11 cellular contexts compared by ENCODE assay signal in genomic region chr14:92408186-92408585, GRCh38.
A peak's percentile ranks its signal among the peaks of the same experiment; 100 is the strongest.
DNase-seq lines count a peak whose midpoint lies in the region; ATAC-seq, FAIRE-seq and TF ChIP-seq lines count a peak whose summit lies in the region.
"Had no signal": no experiment of that assay in that cellular context is flagged by ENCODE, and none has a peak within 500 bp of the region (broad histone marks: within the 10 kb centered on the region; RNA-seq: fewer than 3 reads in every experiment).

No MANE protein-coding gene starts in this region.

- no peaks in the 10 kb centered on the region for H3K36me3 ChIP-seq in endothelial cell of umbilical vein (ENCODE audit: control insufficient read depth in 2 of 2, extremely low read depth in 1 of 2, insufficient read depth in 2 of 2, low read length in 2 of 2)
- no peaks in the 10 kb centered on the region for H3K36me3 ChIP-seq in osteoblast (ENCODE audit: insufficient read depth, low read length)

- H4K20me1 ChIP-seq in endothelial cell of umbilical vein (replicated peaks; ENCODE audit: control insufficient read depth, extremely low read depth, insufficient read depth, low read length): no peaks in the 10 kb centered on the region
- no peaks in the 10 kb centered on the region for H4K20me1 ChIP-seq in osteoblast (ENCODE audit: insufficient read depth, low read length)

- POLR2A ChIA-PET in endothelial cell of umbilical vein (lab: Charles Lee): no interaction called here

- H3K9me3 ChIP-seq in endothelial cell of umbilical vein (replicated peaks; ENCODE audit: control insufficient read depth, insufficient read depth, low read length) (no peaks in the 10 kb centered on the region), osteoblast (ENCODE audit: low read depth, low read length) (no peaks in the 10 kb centered on the region)
- H3K9me3 ChIP-seq: SK-N-SH had no signal

- H2AFZ ChIP-seq in endothelial cell of umbilical vein (ENCODE audit: low read depth, low read length): no peak overlapping the region
- peak overlapping the region; percentile 8 for H2AFZ ChIP-seq in osteoblast (ENCODE audit: low read length)

- no peak overlapping the region for H3K9ac ChIP-seq in endothelial cell of umbilical vein (replicated peaks; ENCODE audit: extremely low read depth, insufficient read depth, low read length)
- H3K9ac ChIP-seq: SK-N-SH had no signal

- H3K4me1 ChIP-seq in endothelial cell of umbilical vein (ENCODE audit: control insufficient read depth, extremely low read depth, insufficient read depth, low read length) (peaks cover 6% of the 10 kb centered on the region), osteoblast (ENCODE audit: insufficient read depth, low read length) (peaks cover 3% of the 10 kb centered on the region)

- CTCF ChIA-PET in endothelial cell of umbilical vein (lab: Charles Lee): no interaction called here

- H3K4me3 ChIP-seq in endothelial cell of umbilical vein (replicated peaks in 1 of 3; ENCODE audit: insufficient read depth in 1 of 3, low read depth in 1 of 3, low read length in 3 of 3) (no peak overlapping the region), osteoblast (ENCODE audit: insufficient read depth, low read length) (no peak overlapping the region)

- no TSS peak for BruUV-seq in endothelial cell of umbilical vein (replicated peaks; lab: Mats Ljungman, UMichigan)

- intact Hi-C loops in endothelial cell of umbilical vein (cut with micrococcal nuclease): no loop called here

- no peaks in the 10 kb centered on the region for H3K9me1 ChIP-seq in endothelial cell of umbilical vein (replicated peaks; ENCODE audit: control insufficient read depth, extremely low read depth, insufficient read depth, low read length)

- TF ChIP-seq CTCF in endothelial cell of umbilical vein (IDR thresholded peaks at IDR 0.05; ENCODE audit: extremely low read depth in 1 of 2, insufficient read depth in 1 of 2, low read depth in 1 of 2, low read length in 2 of 2) (no peak), osteoblast (IDR thresholded peaks at IDR 0.05; ENCODE audit: extremely low read depth, low read depth, low read length) (no peak)

- H3K27me3 ChIP-seq in endothelial cell of umbilical vein (ENCODE audit: control insufficient read depth in 2 of 2, insufficient read depth in 2 of 2, low read length in 2 of 2) (no peaks in the 10 kb centered on the region), osteoblast (ENCODE audit: insufficient read depth, low read length) (peaks cover 19% of the 10 kb centered on the region)

- no peak overlapping the region for H3K27ac ChIP-seq in endothelial cell of umbilical vein (ENCODE audit: insufficient read depth, low read depth, low read length)
- no peak overlapping the region for H3K27ac ChIP-seq in osteoblast (ENCODE audit: low read depth, low read length)

- DNase-seq in GM04503 (ENCODE audit: low read depth) (peak; percentile 76), NCI-H226 (peak; percentile 34), endothelial cell of umbilical vein (ENCODE audit: low read depth, low spot score) (peak; percentile 7), osteoblast (ENCODE audit: insufficient read length, low spot score, missing footprints) (no peak), NCI-H82 (lab: John Stamatoyannopoulos, UW) (no peak)
- DNase-seq: activated CD4-positive, alpha-beta T cell treated with anti-CD3 and anti-CD28 coated beads, Interleukin-2, amount 50 U/mL, for 4 hours; SK-N-SH; stimulated activated CD4-positive, alpha-beta T cell treated with anti-CD3 and anti-CD28 coated beads, Interleukin-1b, Interleukin-23, amount 100 ng/mL, for 48 hours had no signal

- dilution Hi-C loops in endothelial cell of umbilical vein (cut with MboI; ENCODE audit: extremely low pct_ligation_motif_present, low sequenced_read_pairs): no loop called here

- no peaks in the 10 kb centered on the region for H3K79me2 ChIP-seq in endothelial cell of umbilical vein (ENCODE audit: control insufficient read depth, insufficient read depth, low read length)
- H3K79me2 ChIP-seq in osteoblast (ENCODE audit: insufficient read depth, low read length): no peaks in the 10 kb centered on the region

- FAIRE-seq in endothelial cell of umbilical vein (lab: Jason Lieb, UNC): peak; percentile 31

- TF ChIP-seq POLR2A in endothelial cell of umbilical vein (IDR thresholded peaks at IDR 0.05; ENCODE audit: low read depth, low read length): no peak

- H3K4me2 ChIP-seq in endothelial cell of umbilical vein (ENCODE audit: insufficient read depth, low read length) (no peak overlapping the region), osteoblast (ENCODE audit: insufficient read depth, low read length) (no peak overlapping the region)
- H3K4me2 ChIP-seq: SK-N-SH had no signal

- ATAC-seq in GM18873 (IDR thresholded peaks at IDR 0.05; ENCODE audit: low FRiP score, unreplicated experiment) (no peak), GM18498 (IDR thresholded peaks at IDR 0.05; ENCODE audit: unreplicated experiment) (no peak), GM18870 (IDR thresholded peaks at IDR 0.05; ENCODE audit: unreplicated experiment) (no peak)

TF ChIP-seq in endothelial cell of umbilical vein, 7 proteins besides CTCF, POLR2A, EP300 and RAD21:
- TF ChIP-seq JUN (IDR thresholded peaks at IDR 0.05; ENCODE audit: borderline replicate concordance, insufficient read depth, insufficient read length, low read depth) (no peak), EZH2 (IDR thresholded peaks at IDR 0.05; ENCODE audit: borderline replicate concordance, low read depth, low read length, severe bottlenecking) (no peak), MAX (IDR thresholded peaks at IDR 0.05; ENCODE audit: insufficient read depth, insufficient read length) (no peak), GATA2 (IDR thresholded peaks at IDR 0.05; ENCODE audit: insufficient read depth, insufficient read length, low read depth, low read length) (no peak), POLR2AphosphoS5 (IDR thresholded peaks at IDR 0.05; ENCODE audit: insufficient read depth, low read depth, low read length) (no peak), FOS (IDR thresholded peaks at IDR 0.05; ENCODE audit: borderline replicate concordance, insufficient read depth, low read length) (no peak), MYC (IDR thresholded peaks at IDR 0.05; ENCODE audit: low read depth, low read length) (no peak)

Comparison
In these comparisons a context has a peak if more than half of its experiments do, and no peak if none do; other contexts are left out.
1. DNase-seq: peak in GM04503 (single experiment), NCI-H226 (single experiment) and endothelial cell of umbilical vein (single experiment); none in osteoblast (single experiment) and NCI-H82 (single experiment).